In the genomic region with DNA sequence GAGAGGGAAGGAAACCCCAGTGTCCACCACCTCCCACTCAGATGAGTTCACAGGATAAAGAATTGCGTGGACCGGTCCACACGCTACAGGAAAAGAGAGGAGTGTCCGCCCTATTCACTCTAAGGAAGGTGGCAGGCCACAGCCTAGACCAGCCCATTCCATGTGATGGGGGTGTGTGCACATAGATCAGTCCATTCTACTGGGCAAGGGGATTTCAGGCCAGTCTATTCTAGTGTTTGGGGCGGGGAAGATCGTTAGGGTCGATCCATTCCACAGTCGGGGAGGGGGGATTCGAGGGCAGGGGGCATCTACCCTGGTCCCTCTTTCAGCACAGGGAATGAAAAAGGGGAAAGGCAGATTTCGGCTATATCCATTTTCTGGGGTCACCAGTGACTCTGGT, we compare ENCODE assay signal across 1 cellular context.
TF ChIP-seq lines count a peak whose summit lies in the region.

No MANE protein-coding gene starts in this region.

TF ChIP-seq in endothelial cell of umbilical vein, 7 proteins besides CTCF, POLR2A, EP300 and RAD21:
- TF ChIP-seq GATA2 (IDR thresholded peaks at IDR 0.05; ENCODE audit: insufficient read depth, insufficient read length, low read depth, low read length): no peak
- TF ChIP-seq POLR2AphosphoS5 (IDR thresholded peaks at IDR 0.05; ENCODE audit: insufficient read depth, low read depth, low read length): no peak
- no peak for TF ChIP-seq EZH2 (IDR thresholded peaks at IDR 0.05; ENCODE audit: borderline replicate concordance, low read depth, low read length, severe bottlenecking)
- TF ChIP-seq FOS (IDR thresholded peaks at IDR 0.05; ENCODE audit: borderline replicate concordance, insufficient read depth, low read length): no peak
- TF ChIP-seq JUN (IDR thresholded peaks at IDR 0.05; ENCODE audit: borderline replicate concordance, insufficient read depth, insufficient read length, low read depth): no peak
- TF ChIP-seq MYC (IDR thresholded peaks at IDR 0.05; ENCODE audit: low read depth, low read length): no peak
- TF ChIP-seq, protein P1, sequence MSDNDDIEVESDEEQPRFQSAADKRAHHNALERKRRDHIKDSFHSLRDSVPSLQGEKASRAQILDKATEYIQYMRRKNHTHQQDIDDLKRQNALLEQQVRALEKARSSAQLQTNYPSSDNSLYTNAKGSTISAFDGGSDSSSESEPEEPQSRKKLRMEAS (IDR thresholded peaks at IDR 0.05; ENCODE audit: insufficient read depth, insufficient read length): no peak
